19 cellular contexts compared by ENCODE assay signal in the genomic region with DNA sequence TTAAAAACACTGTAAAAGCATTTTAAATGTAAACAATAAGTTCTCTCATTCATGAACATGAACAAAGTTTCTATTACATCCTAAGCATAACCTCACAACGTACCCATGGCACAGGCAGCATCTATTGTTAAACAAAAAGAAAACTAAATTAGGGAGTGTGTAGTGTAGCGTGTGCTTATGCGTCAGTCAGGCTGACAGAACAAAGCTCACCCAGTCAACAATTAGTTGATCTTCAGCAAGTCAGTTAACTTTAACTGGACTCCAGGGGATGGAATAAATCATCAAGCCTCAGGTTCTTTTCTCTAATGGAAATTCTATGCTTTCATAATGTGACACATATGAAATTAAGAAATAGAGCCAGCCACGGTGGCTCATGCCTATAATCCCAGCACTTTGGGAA.
A peak's percentile ranks its signal among the peaks of the same experiment; 100 is the strongest.
DNase-seq lines count a peak whose midpoint lies in the region; ATAC-seq, FAIRE-seq and TF ChIP-seq lines count a peak whose summit lies in the region.
"Had no signal": no experiment of that assay in that cellular context is flagged by ENCODE, and none has a peak within 500 bp of the region (broad histone marks: within the 10 kb centered on the region; RNA-seq: fewer than 3 reads in every experiment).

No MANE protein-coding gene starts in this region.

- H3K9me2 ChIP-seq in PC-3 (replicated peaks; ENCODE audit: low read length) = no peaks in the 10 kb centered on the region

- no peak overlapping the region for H3K27ac ChIP-seq in astrocyte (ENCODE audit: low read depth, low read length)
- H3K27ac ChIP-seq in PC-3 (ENCODE audit: low read length) = no peak overlapping the region
- H3K27ac ChIP-seq: 22Rv1, BLaER1 had no signal

- H3K4me2 ChIP-seq in astrocyte (ENCODE audit: low read length) (no peak overlapping the region), PC-3 (ENCODE audit: low read length) (no peak overlapping the region)
- H3K4me2 ChIP-seq: BLaER1 had no signal

- ATAC-seq in PC-3 (no peak), GM18505 (IDR thresholded peaks at IDR 0.05; ENCODE audit: unreplicated experiment) (no peak)
- ATAC-seq: HepG2 had no signal

- H3K4me1 ChIP-seq in astrocyte (ENCODE audit: insufficient read depth, low read length) (peaks cover 12% of the 10 kb centered on the region), PC-3 (ENCODE audit: insufficient read depth, low read length) (peaks cover 20% of the 10 kb centered on the region)
- H3K4me1 ChIP-seq: BLaER1 had no signal

- CTCF ChIA-PET in PC-3 (lab: Charles Lee) = no interaction called here

- H3K79me2 ChIP-seq in astrocyte (ENCODE audit: insufficient read depth, low read length) (no peaks in the 10 kb centered on the region), PC-3 (ENCODE audit: low read length) (no peaks in the 10 kb centered on the region)

- no peak for TF ChIP-seq POLR2A in GM18505 (IDR thresholded peaks at IDR 0.05; ENCODE audit: borderline replicate concordance, extremely low read depth, insufficient read depth, insufficient read length)

- H3K9ac ChIP-seq in astrocyte (ENCODE audit: low read length) (no peak overlapping the region), PC-3 (ENCODE audit: low read length) (no peak overlapping the region)
- H3K9ac ChIP-seq: BLaER1 had no signal

- H3K36me3 ChIP-seq in astrocyte (ENCODE audit: insufficient read depth, low read length) = no peaks in the 10 kb centered on the region
- H3K36me3 ChIP-seq in PC-3 (ENCODE audit: low read depth, low read length) = no peaks in the 10 kb centered on the region

- no TSS peak for BruUV-seq in PC-3 (replicated peaks; lab: Mats Ljungman, UMichigan)

- peaks cover 5% of the 10 kb centered on the region for H3K9me3 Mint-ChIP-seq in astrocyte (ENCODE audit: unreplicated experiment)

- no peak for TF ChIP-seq CTCF in astrocyte (IDR thresholded peaks at IDR 0.05; ENCODE audit: insufficient read depth, low read depth, low read length)
- no peak for TF ChIP-seq CTCF in PC-3 (conservative IDR thresholded peaks at IDR 0.05; ENCODE audit: low read depth, low read length)

- peaks cover 13% of the 10 kb centered on the region for H3K36me3 Mint-ChIP-seq in astrocyte (ENCODE audit: low read depth, unreplicated experiment)

- POLR2A ChIA-PET in PC-3 (lab: Charles Lee; ENCODE audit: unreplicated experiment) = interaction anchor here (0.7 kb wide), 1 partner anchor 36 kb away, joined by 3 read pairs; no protein-coding TSS in a partner anchor

- no peaks in the 10 kb centered on the region for H3F3A ChIP-seq in PC-3 (ENCODE audit: low read length, unreplicated experiment)

- H3K27ac Mint-ChIP-seq in astrocyte (ENCODE audit: unreplicated experiment) = peak overlapping the region; percentile 64
- H3K27ac Mint-ChIP-seq: CD4-positive, alpha-beta memory T cell had no signal

- H2AFZ ChIP-seq in astrocyte (ENCODE audit: low read depth, low read length) (no peak overlapping the region), PC-3 (ENCODE audit: low read length) (no peak overlapping the region)

- no peaks in the 10 kb centered on the region for H3K27me3 ChIP-seq in astrocyte (ENCODE audit: insufficient read depth, low read length)
- H3K27me3 ChIP-seq in PC-3 (ENCODE audit: low read length) = no peaks in the 10 kb centered on the region
- H3K27me3 ChIP-seq: BLaER1 had no signal

- DNase-seq in A172 (ENCODE audit: low spot score) (peak; percentile 54), M059J (ENCODE audit: low read depth) (peak; percentile 38), astrocyte (ENCODE audit: low read depth) (no peak), foreskin melanocyte (peak; percentile 8), NCI-H2107 (lab: John Stamatoyannopoulos, UW) (no peak), NCI-H187 (lab: John Stamatoyannopoulos, UW) (no peak), PC-3 (no peak)
- DNase-seq: CD4-positive, alpha-beta memory T cell; DMS153; DMS79; GDM1; HCEC 1CT had no signal

- H3K4me3 ChIP-seq in astrocyte (ENCODE audit: insufficient read depth, low read depth, low read length) (no peak overlapping the region), PC-3 (ENCODE audit: low read length) (no peak overlapping the region)
- H3K4me3 ChIP-seq: BLaER1 had no signal

- H4K20me1 ChIP-seq in astrocyte (ENCODE audit: insufficient read depth, low read length) (no peaks in the 10 kb centered on the region), PC-3 (ENCODE audit: low read length) (no peaks in the 10 kb centered on the region)
- H4K20me1 ChIP-seq: BLaER1 had no signal

- H3K9me3 ChIP-seq in astrocyte (ENCODE audit: insufficient read depth, low read depth, low read length) (no peaks in the 10 kb centered on the region), PC-3 (ENCODE audit: low read length) (no peaks in the 10 kb centered on the region)
- H3K9me3 ChIP-seq: BLaER1 had no signal

- peaks cover 14% of the 10 kb centered on the region for H3K4me1 Mint-ChIP-seq in astrocyte (ENCODE audit: low read depth, unreplicated experiment)
- H3K4me1 Mint-ChIP-seq: CD4-positive, alpha-beta memory T cell had no signal

- intact Hi-C loops in PC-3 (cut with micrococcal nuclease) = no loop called here

- no peak for FAIRE-seq in astrocyte (lab: Jason Lieb, UNC)
- FAIRE-seq: GM12892, H54, HepG2 had no signal

- no peaks in the 10 kb centered on the region for H3K27me3 Mint-ChIP-seq in astrocyte (ENCODE audit: low read depth, unreplicated experiment)
- H3K27me3 Mint-ChIP-seq: CD4-positive, alpha-beta memory T cell had no signal

- no peak overlapping the region for H3K4me3 Mint-ChIP-seq in astrocyte (ENCODE audit: unreplicated experiment)
- H3K4me3 Mint-ChIP-seq: CD14-positive monocyte; CD4-positive, alpha-beta memory T cell had no signal

Comparison
In these comparisons a context has a peak if more than half of its experiments do, and no peak if none do; other contexts are left out.
1. DNase-seq: peak in A172 (single experiment), M059J (single experiment) and foreskin melanocyte (single experiment); none in astrocyte (single experiment), NCI-H2107 (single experiment), NCI-H187 (0 of 2) and PC-3 (single experiment).